In the genomic region with DNA sequence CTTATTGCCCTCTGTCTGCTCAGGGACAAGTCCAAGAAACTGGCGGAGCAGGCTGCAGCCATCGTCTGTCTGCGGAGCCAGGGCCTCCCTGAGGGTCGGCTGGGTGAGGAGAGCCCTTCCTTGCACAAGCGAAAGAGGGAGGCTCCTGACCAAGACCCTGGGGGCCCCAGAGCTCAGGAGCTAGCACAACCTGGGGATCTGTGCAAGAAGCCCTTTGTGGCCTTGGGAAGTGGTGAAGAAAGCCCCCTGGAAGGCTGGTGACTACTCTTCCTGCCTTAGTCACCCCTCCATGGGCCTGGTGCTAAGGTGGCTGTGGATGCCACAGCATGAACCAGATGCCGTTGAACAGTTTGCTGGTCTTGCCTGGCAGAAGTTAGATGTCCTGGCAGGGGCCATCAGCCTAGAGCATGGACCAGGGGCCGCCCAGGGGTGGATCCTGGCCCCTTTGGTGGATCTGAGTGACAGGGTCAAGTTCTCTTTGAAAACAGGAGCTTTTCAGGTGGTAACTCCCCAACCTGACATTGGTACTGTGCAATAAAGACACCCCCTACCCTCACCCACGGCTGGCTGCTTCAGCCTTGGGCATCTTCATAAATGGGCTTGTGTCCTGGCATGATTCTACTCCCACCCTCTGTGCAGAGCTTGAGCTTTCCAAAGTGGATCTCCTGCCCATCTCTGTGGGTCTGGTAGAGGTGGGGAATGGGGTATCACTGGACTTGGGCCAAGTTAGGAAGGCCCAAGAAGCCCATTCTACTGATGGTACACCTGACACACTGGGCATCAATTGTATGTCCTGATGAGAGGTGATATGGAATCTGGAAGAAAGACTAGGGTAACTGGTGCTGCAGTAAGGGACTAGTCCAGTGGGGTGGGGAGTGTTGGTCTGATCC, we compare ENCODE assay signal across 10 cellular contexts. TPM values are rescaled to one million over a fixed set of nuclear protein-coding genes. Genes with fewer than 3 reads are reported as not detected.
DNase-seq lines count a peak whose midpoint lies in the region; ATAC-seq, FAIRE-seq and TF ChIP-seq lines count a peak whose summit lies in the region.
"Had no signal": no experiment of that assay in that cellular context is flagged by ENCODE, and none has a peak within 500 bp of the region (broad histone marks: within the 10 kb centered on the region; RNA-seq: fewer than 3 reads in every experiment).

No MANE protein-coding gene starts in this region.

- no peaks in the 10 kb centered on the region for H3K9me3 Mint-ChIP-seq in activated B cell treated with CpG ODN at 0.5 μM for 24 hours

- peak overlapping the region; percentile 72 for H3K4me2 ChIP-seq in DOHH2 (ENCODE audit: low read length)

- peak overlapping the region; percentile 55 for H3K4me3 ChIP-seq in DOHH2 (ENCODE audit: low read length)
- no peak overlapping the region for H3K4me3 ChIP-seq in kidney (ENCODE audit: low read length in 2 of 2)
- H3K4me3 ChIP-seq in spleen, result peak overlapping the region in 1 of 8 donors; percentile 49

- peaks cover 93% of the 10 kb centered on the region for H3K4me1 Mint-ChIP-seq in activated B cell treated with CpG ODN at 0.5 μM for 24 hours

- H3K27ac ChIP-seq in DOHH2 (ENCODE audit: low read depth, low read length) (peak overlapping the region; percentile 43), kidney (ENCODE audit: low read depth in 2 of 2, low read length in 2 of 2) (peak overlapping the region; percentile 72 to 88), spleen (peak overlapping the region; percentile 86 to 99 (median 93))

- CTCF ChIA-PET in activated B cell treated with CpG ODN at 0.5 μM for 24 hours (lab: Charles Lee), result interaction anchor here (0.9 to 2.6 kb wide), 4 partner anchors 7 to 262 kb away, joined by 3 to 11 read pairs (median 4); no protein-coding TSS in a partner anchor

- peak overlapping the region; percentile 91 for H3K27ac Mint-ChIP-seq in activated B cell treated with CpG ODN at 0.5 μM for 24 hours

- H3K9me2 ChIP-seq in DOHH2 (replicated peaks; ENCODE audit: control insufficient read depth, low read length), result no peaks in the 10 kb centered on the region

- H3K27me3 Mint-ChIP-seq in activated B cell treated with CpG ODN at 0.5 μM for 24 hours, result no peaks in the 10 kb centered on the region
- H3K27me3 Mint-ChIP-seq: progenitor cell of endocrine pancreas had no signal

- FAIRE-seq in kidney (lab: Jason Lieb, UNC), result no peak

- H3K36me3 ChIP-seq in DOHH2 (ENCODE audit: control insufficient read depth, low read length) (peaks cover 47% of the 10 kb centered on the region), kidney (ENCODE audit: control insufficient read depth in 1 of 2, insufficient read depth in 2 of 2, low read length in 2 of 2) (peaks cover 2 to 3% of the 10 kb centered on the region in 2 donors), spleen (peaks cover 0 to 53% (median 17%) of the 10 kb centered on the region in 6 donors)

- ATAC-seq in activated B cell treated with CpG ODN at 0.5 μM for 24 hours (ENCODE audit: low read depth) (no peak), GM21447 (IDR thresholded peaks at IDR 0.05; ENCODE audit: unreplicated experiment) (no peak), HG03280 (IDR thresholded peaks at IDR 0.05; ENCODE audit: unreplicated experiment) (no peak), HG02973 (IDR thresholded peaks at IDR 0.05; ENCODE audit: unreplicated experiment) (no peak)

- H3K27me3 ChIP-seq in DOHH2 (ENCODE audit: control insufficient read depth, low read length), result no peaks in the 10 kb centered on the region
- no peaks in the 10 kb centered on the region for H3K27me3 ChIP-seq in spleen (replicated peaks in 1 of 7)

- H4K20me1 ChIP-seq in DOHH2 (ENCODE audit: control insufficient read depth, insufficient read depth, low read depth, low read length), result no peaks in the 10 kb centered on the region

- H3K9me3 ChIP-seq in DOHH2 (ENCODE audit: control insufficient read depth, insufficient read depth, low read length), result no peaks in the 10 kb centered on the region
- H3K9me3 ChIP-seq in kidney (ENCODE audit: control insufficient read depth in 1 of 2, low read length in 2 of 2), result no peaks in the 10 kb centered on the region
- no peaks in the 10 kb centered on the region for H3K9me3 ChIP-seq in spleen

- TF ChIP-seq CTCF in DOHH2 (IDR thresholded peaks at IDR 0.05; ENCODE audit: low read depth, low read length, poor library complexity, severe bottlenecking) (no peak), activated B cell treated with CpG ODN at 0.5 μM for 24 hours (IDR thresholded peaks at IDR 0.05) (no peak), kidney (IDR thresholded peaks at IDR 0.05; ENCODE audit: borderline replicate concordance, extremely low read depth, insufficient read depth) (no peak), spleen (IDR thresholded peaks at IDR 0.05 in 8 of 11, conservative IDR thresholded peaks at IDR 0.05 in 3 of 11) (no peak)

- intact Hi-C loops in activated B cell treated with CpG ODN at 0.5 μM for 24 hours (cut with micrococcal nuclease) (loop anchor here (10.0 kb wide), 1 partner anchor 414 kb away; a partner anchor contains a TSS), kidney (cut with DNase I) (no loop called here), spleen (cut with DNase I; ENCODE audit: low total_unique reads) (no loop called here)

- 79 to 89% (median 81%) methylated on average over 7 to 8 of the region's 8 CpGs for WGBS in spleen, 5 donors

- peaks cover 5% of the 10 kb centered on the region for H3F3A ChIP-seq in DOHH2 (ENCODE audit: control insufficient read depth, insufficient read depth)

- peaks cover 61% of the 10 kb centered on the region for H3K36me3 Mint-ChIP-seq in activated B cell treated with CpG ODN at 0.5 μM for 24 hours (ENCODE audit: low read depth)

- peak overlapping the region; percentile 64 for H3K4me3 Mint-ChIP-seq in activated B cell treated with CpG ODN at 0.5 μM for 24 hours

- H3K79me2 ChIP-seq in DOHH2 (ENCODE audit: control insufficient read depth, low read length), result no peaks in the 10 kb centered on the region

- POLR2A ChIA-PET in activated B cell treated with CpG ODN at 0.5 μM for 24 hours (lab: Charles Lee), result interaction anchor here (1.1 to 2.3 kb wide), 3 partner anchors 8 to 27 kb away, joined by 3 to 16 read pairs (median 4); no protein-coding TSS in a partner anchor

- no peak for DNase-seq in activated B cell treated with CpG ODN at 0.5 μM for 24 hours
- DNase-seq in kidney, result no peak
- no peak for DNase-seq in spleen
- no peak for DNase-seq in DMS53 (lab: John Stamatoyannopoulos, UW)
- DNase-seq: SW 1271 had no signal

- H3K9ac ChIP-seq in kidney (ENCODE audit: low read length in 2 of 2), result no peak overlapping the region

- H3K4me1 ChIP-seq in DOHH2 (ENCODE audit: control insufficient read depth, low read length) (peaks cover 62% of the 10 kb centered on the region), kidney (ENCODE audit: control insufficient read depth in 1 of 2, insufficient read depth in 1 of 2, low read depth in 1 of 2, low read length in 2 of 2) (peaks cover 45 to 49% of the 10 kb centered on the region in 2 donors), spleen (peaks cover 70 to 100% (median 94%) of the 10 kb centered on the region in 6 donors)

- TF ChIP-seq POLR2A in spleen (IDR thresholded peaks at IDR 0.05), result no peak

RNA-seq across cellular contexts. Expression of a gene that starts 6.2 kb away (rescaled TPM):
- total RNA-seq in activated B cell treated with CpG ODN at 0.5 μM for 24 hours (64.8 and 72.0 TPM in 2 replicates), kidney (37.7 TPM), spleen (10 to 100 TPM; 64.4 to 89.7 (median 68.5) TPM)
- polyA plus RNA-seq in kidney (ENCODE audit: insufficient read depth, low read depth, low replicate concordance) (15.0 TPM), spleen (10 to 100 TPM; 12.4 to 13.1 (median 12.7) TPM)

RNA-seq across cellular contexts. Expression of a gene that starts 55.9 kb away (rescaled TPM):
- total RNA-seq in activated B cell treated with CpG ODN at 0.5 μM for 24 hours (54.2 and 62.0 TPM in 2 replicates), kidney (12.5 TPM), spleen (10 to 100 TPM; 22.3 to 31.7 (median 27.6) TPM)
- polyA plus RNA-seq in kidney (ENCODE audit: insufficient read depth, low read depth, low replicate concordance) (12.1 TPM), spleen (10 to 100 TPM; 17.4 to 28.8 (median 25.2) TPM)

RNA-seq across cellular contexts. Expression of a gene that starts 55.9 kb away (rescaled TPM):
- total RNA-seq in activated B cell treated with CpG ODN at 0.5 μM for 24 hours (19.2 and 19.7 TPM in 2 replicates), kidney (10.6 TPM), spleen (10 to 100 TPM in 5 of 7 donors, 1 to 10 TPM in 2; 8.6 to 12.7 (median 10.3) TPM)
- polyA plus RNA-seq in kidney (ENCODE audit: insufficient read depth, low read depth, low replicate concordance) (13.1 TPM), spleen (10 to 100 TPM; 15.8 to 19.0 (median 17.6) TPM)

Comparison
In these comparisons a context has a peak if more than half of its experiments do, and no peak if none do; other contexts are left out.
1. H3K27ac ChIP-seq: peak in every context shown above with its lines; median percentile 93 in spleen; 80 in kidney; 43 in DOHH2.